Comparison of ENCODE assay signal across 25 cellular contexts in the genomic region with DNA sequence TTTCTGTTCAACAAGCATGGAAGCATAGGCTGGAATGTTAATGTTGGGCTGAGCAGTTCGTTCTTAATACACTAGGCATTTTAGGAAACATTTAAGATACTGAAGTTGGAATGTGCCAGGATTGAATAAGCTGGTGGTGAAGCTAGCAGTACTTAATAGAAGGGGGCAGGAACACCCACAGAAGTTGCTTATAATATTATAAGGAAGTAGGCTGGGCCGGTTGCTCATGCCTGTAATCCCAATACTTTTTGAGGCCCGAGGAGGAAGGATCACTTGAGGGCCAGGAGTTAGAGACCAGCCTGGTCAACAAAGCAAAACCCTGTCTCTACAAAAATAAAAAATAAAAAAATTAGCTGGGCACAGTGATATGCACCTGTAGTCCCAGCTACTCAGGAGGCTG.
"Had no signal": no experiment of that assay in that cellular context is flagged by ENCODE, and none has a peak within 500 bp of the region (broad histone marks: within the 10 kb centered on the region; RNA-seq: fewer than 3 reads in every experiment).

No MANE protein-coding gene starts in this region.

- H3K4me3 ChIP-seq: cardiac muscle cell, MG63, Peyer's patch, SJCRH30 had no signal

- ATAC-seq: activated T-cell treated with anti-CD3 and anti-CD28 coated beads, Interleukin-2, amount 50 U/mL, for 4 hours; WTC11 had no signal

- H3K27ac Mint-ChIP-seq: activated naive CD4-positive, alpha-beta T cell treated with anti-CD3 and anti-CD28 coated beads, Interleukin-2, amount 10 ng/mL, durations not matched to agents 7 days and 5 days; activated naive CD8-positive, alpha-beta T cell treated with anti-CD3 and anti-CD28 coated beads for 36 hours had no signal

- H3K9me3 ChIP-seq: Peyer's patch, SJCRH30, SK-N-SH had no signal

- H3K27ac ChIP-seq: brain microvascular endothelial cell, cardiac muscle cell, KMS-11, Peyer's patch, RWPE1, SJCRH30 had no signal

- H3K4me1 ChIP-seq: Peyer's patch, SJCRH30 had no signal

- H3K9me2 ChIP-seq: SK-N-SH had no signal

- H3K4me2 ChIP-seq: KMS-11, SK-N-SH had no signal

- H3K9ac ChIP-seq: KMS-11, SK-N-SH had no signal

- H3K4me3 Mint-ChIP-seq: activated naive CD4-positive, alpha-beta T cell treated with anti-CD3 and anti-CD28 coated beads, Interleukin-2, amount 10 ng/mL, durations not matched to agents 7 days and 5 days; activated naive CD8-positive, alpha-beta T cell treated with anti-CD3 and anti-CD28 coated beads for 36 hours; WTC11 had no signal

- H3K27me3 ChIP-seq: brain microvascular endothelial cell, cardiac muscle cell, MG63, Peyer's patch, SJCRH30 had no signal

- H3K9me3 Mint-ChIP-seq: activated naive CD4-positive, alpha-beta T cell treated with anti-CD3 and anti-CD28 coated beads, Interleukin-2, amount 10 ng/mL, durations not matched to agents 7 days and 5 days; activated naive CD8-positive, alpha-beta T cell treated with anti-CD3 and anti-CD28 coated beads for 36 hours; activated T-cell treated with anti-CD3 and anti-CD28 coated beads, Interleukin-2, amount 50 U/mL, for 4 hours; IgD-negative memory B cell had no signal

- H3K27me3 Mint-ChIP-seq: activated naive CD4-positive, alpha-beta T cell treated with anti-CD3 and anti-CD28 coated beads, Interleukin-2, amount 10 ng/mL, durations not matched to agents 7 days and 5 days; activated naive CD8-positive, alpha-beta T cell treated with anti-CD3 and anti-CD28 coated beads for 36 hours; IgD-negative memory B cell had no signal

- DNase-seq: activated CD4-positive, alpha-beta T cell treated with anti-CD3 and anti-CD28 coated beads for 48 hours; activated CD4-positive, alpha-beta T cell treated with anti-CD3 and anti-CD28 coated beads, Interleukin-2, amount 50 U/mL, for 4 hours; activated CD4-positive, CD25-positive, alpha-beta regulatory T cell treated with anti-CD3 and anti-CD28 coated beads, Interleukin-2, amount 50 U/mL, for 72 hours; activated CD8-positive, alpha-beta memory T cell treated with anti-CD3 and anti-CD28 coated beads for 24 hours; activated gamma-delta T cell treated with Interleukin-2 at 50 U/mL for 16 hours; activated naive CD4-positive, alpha-beta T cell treated with anti-CD3 and anti-CD28 coated beads, Interleukin-2, amount 10 ng/mL, durations not matched to agents 7 days and 5 days; activated naive CD8-positive, alpha-beta T cell treated with anti-CD3 and anti-CD28 coated beads for 36 hours; activated T-cell treated with anti-CD3 and anti-CD28 coated beads, Interleukin-2, amount 50 U/mL, for 4 hours; brain microvascular endothelial cell; MG63; NCI-H1092 treated with DMSO at 0.1 percent for 48 hours; NCI-H1436; NCI-H1694 treated with DMSO at 0.1 percent for 48 hours; NCI-H2029 treated with DMSO at 0.1 percent for 48 hours; NCI-H446; NCI-H524; Peyer's patch; Right ventricle myocardium superior; SJCRH30; SK-N-SH had no signal

- H3K36me3 ChIP-seq: brain microvascular endothelial cell, cardiac muscle cell, Peyer's patch had no signal
